ENCODE assay signal across 23 cellular contexts in the genomic region with DNA sequence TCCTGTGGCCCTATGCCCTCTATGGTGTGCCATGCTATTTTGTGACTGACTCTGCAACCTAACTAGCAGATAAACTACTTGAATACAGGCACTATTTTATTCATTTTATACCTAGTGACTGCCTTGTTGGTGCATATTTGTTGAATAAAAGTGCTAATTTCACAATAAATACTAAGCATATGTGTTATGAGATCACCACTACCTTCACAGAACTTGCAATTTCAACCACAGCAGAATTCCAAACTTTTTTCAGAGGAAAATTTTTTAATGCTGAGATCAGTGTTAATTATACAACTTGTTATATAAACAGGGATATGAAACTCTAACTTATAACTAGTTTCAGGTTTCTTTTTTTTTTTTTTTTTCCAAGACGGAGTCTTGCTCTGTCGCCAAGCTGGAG.
A peak's percentile ranks its signal among the peaks of the same experiment; 100 is the strongest.
DNase-seq lines count a peak whose midpoint lies in the region; ATAC-seq and TF ChIP-seq lines count a peak whose summit lies in the region.
"Had no signal": no experiment of that assay in that cellular context is flagged by ENCODE, and none has a peak within 500 bp of the region (broad histone marks: within the 10 kb centered on the region; RNA-seq: fewer than 3 reads in every experiment).

No MANE protein-coding gene starts in this region.

- ATAC-seq in psoas muscle: no peak
- ATAC-seq in GM21447 (IDR thresholded peaks at IDR 0.05; ENCODE audit: unreplicated experiment): no peak
- no peak for ATAC-seq in GM21528 (IDR thresholded peaks at IDR 0.05; ENCODE audit: low FRiP score, unreplicated experiment)
- ATAC-seq in GM23338: no peak
- ATAC-seq: naive thymus-derived CD8-positive, alpha-beta T cell had no signal

- no peak overlapping the region for H3K4me2 ChIP-seq in GM23338

- H3K4me1 ChIP-seq in psoas muscle (peaks cover 37% of the 10 kb centered on the region), GM23338 (ENCODE audit: insufficient read depth) (no peaks in the 10 kb centered on the region)
- H3K4me1 ChIP-seq: HAP-1, uterus had no signal

- no peaks in the 10 kb centered on the region for H3K27me3 Mint-ChIP-seq in HFFc6 (ENCODE audit: insufficient read depth)
- no peaks in the 10 kb centered on the region for H3K27me3 Mint-ChIP-seq in GM23338 (ENCODE audit: insufficient read depth, low read depth, poor library complexity)
- H3K27me3 Mint-ChIP-seq: naive thymus-derived CD8-positive, alpha-beta T cell had no signal

- H3K9me3 Mint-ChIP-seq in HFFc6 (no peaks in the 10 kb centered on the region), GM23338 (no peaks in the 10 kb centered on the region)

- H3K27ac ChIP-seq in psoas muscle (peak overlapping the region; percentile 34), GM23338 (ENCODE audit: low read depth) (no peak overlapping the region)
- H3K27ac ChIP-seq: RWPE1, uterus had no signal

- no peak overlapping the region for H2AFZ ChIP-seq in GM23338

- intact Hi-C loops in psoas muscle (cut with DNase I): no loop called here

- 9 to 44% (median 19%) methylated on average over 2 of the region's 2 CpGs for WGBS in psoas muscle, 3 donors

- H3K36me3 Mint-ChIP-seq in HFFc6 (ENCODE audit: low read depth): peaks cover 83% of the 10 kb centered on the region
- H3K36me3 Mint-ChIP-seq in GM23338 (ENCODE audit: low read depth): peaks cover 7% of the 10 kb centered on the region; the same call in 1 of the 3 replicates

- peak; percentile 52 for DNase-seq in AG20443 (ENCODE audit: low spot score)
- DNase-seq in HFFc6: no peak
- DNase-seq in choroid plexus epithelial cell (ENCODE audit: low read depth): peak; percentile 62
- DNase-seq in psoas muscle: no peak
- no peak for DNase-seq in SHP77 (lab: John Stamatoyannopoulos, UW)
- no peak for DNase-seq in GM23338 (ENCODE audit: low spot score)
- DNase-seq: ACHN; activated CD4-positive, alpha-beta T cell treated with anti-CD3 and anti-CD28 coated beads for 4 hours; activated gamma-delta T cell; amygdala; cerebellar nuclear complex; endodermal cell; foreskin fibroblast; naive thymus-derived CD8-positive, alpha-beta T cell; NCI-H1105; NCI-H2081 treated with DMSO at 0.1 percent for 48 hours; NCI-H510A treated with DMSO at 0.1 percent for 48 hours; stimulated activated CD4-positive, alpha-beta T cell treated with anti-CD3 and anti-CD28 coated beads, Interleukin-4, amount 100 ng/mL, for 24 hours; uterus had no signal

- no peaks in the 10 kb centered on the region for H4K20me1 ChIP-seq in GM23338 (replicated peaks; ENCODE audit: insufficient read depth)

- H3K9me2 ChIP-seq in GM23338 (ENCODE audit: insufficient read depth): no peaks in the 10 kb centered on the region; the same call in none of the 2 replicates

- TF ChIP-seq CTCF in HFFc6 (IDR thresholded peaks at IDR 0.05) (no peak), choroid plexus epithelial cell (conservative IDR thresholded peaks at IDR 0.05; ENCODE audit: low read depth, low read length) (no peak), psoas muscle (IDR thresholded peaks at IDR 0.05) (no peak), GM23338 (conservative IDR thresholded peaks at IDR 0.05; ENCODE audit: low read depth in 2 of 2) (no peak)

- H3K27ac Mint-ChIP-seq in HFFc6 (peak overlapping the region; percentile 54; the same call in 1 of the 2 replicates), GM23338 (no peak overlapping the region)
- H3K27ac Mint-ChIP-seq: endodermal cell had no signal

- no peaks in the 10 kb centered on the region for H3F3A ChIP-seq in GM23338 (replicated peaks; ENCODE audit: low read depth)

- no peaks in the 10 kb centered on the region for H3K79me2 ChIP-seq in GM23338 (replicated peaks; ENCODE audit: insufficient read depth)

- H3K36me3 ChIP-seq in psoas muscle (ENCODE audit: insufficient read depth in 1 of 2, low read depth in 1 of 2): peaks cover 8 to 68% of the 10 kb centered on the region in 2 donors
- no peaks in the 10 kb centered on the region for H3K36me3 ChIP-seq in GM23338 (ENCODE audit: insufficient read depth)
- H3K36me3 ChIP-seq: HAP-1, uterus had no signal

- H3K4me3 ChIP-seq in choroid plexus epithelial cell (ENCODE audit: low read depth, low read length) (no peak overlapping the region), psoas muscle (no peak overlapping the region), GM23338 (no peak overlapping the region)
- H3K4me3 ChIP-seq: HAP-1, uterus had no signal

- no peaks in the 10 kb centered on the region for H3K27me3 ChIP-seq in psoas muscle (ENCODE audit: insufficient read depth in 3 of 3, low read length in 2 of 3)
- H3K27me3 ChIP-seq in GM23338 (ENCODE audit: insufficient read depth): no peaks in the 10 kb centered on the region
- H3K27me3 ChIP-seq: uterus had no signal

- peaks cover 89% of the 10 kb centered on the region for H3K4me1 Mint-ChIP-seq in HFFc6 (ENCODE audit: low read depth)
- no peaks in the 10 kb centered on the region for H3K4me1 Mint-ChIP-seq in GM23338
- H3K4me1 Mint-ChIP-seq: endodermal cell had no signal

- no peaks in the 10 kb centered on the region for H3K9me3 ChIP-seq in psoas muscle
- H3K9me3 ChIP-seq: HAP-1, uterus had no signal

- H3K4me3 Mint-ChIP-seq in HFFc6 (no peak overlapping the region), GM23338 (no peak overlapping the region)
- H3K4me3 Mint-ChIP-seq: endodermal cell; naive thymus-derived CD8-positive, alpha-beta T cell had no signal

TF ChIP-seq in GM23338, 12 proteins besides CTCF, POLR2A, EP300 and RAD21:
- TF ChIP-seq EZH2 (IDR thresholded peaks at IDR 0.05; ENCODE audit: low read depth, unreplicated experiment) (no peak), CREB1 (CRISPR knock-in tag; IDR thresholded peaks at IDR 0.05; ENCODE audit: low read depth) (no peak)
- TF ChIP-seq, protein P1, sequence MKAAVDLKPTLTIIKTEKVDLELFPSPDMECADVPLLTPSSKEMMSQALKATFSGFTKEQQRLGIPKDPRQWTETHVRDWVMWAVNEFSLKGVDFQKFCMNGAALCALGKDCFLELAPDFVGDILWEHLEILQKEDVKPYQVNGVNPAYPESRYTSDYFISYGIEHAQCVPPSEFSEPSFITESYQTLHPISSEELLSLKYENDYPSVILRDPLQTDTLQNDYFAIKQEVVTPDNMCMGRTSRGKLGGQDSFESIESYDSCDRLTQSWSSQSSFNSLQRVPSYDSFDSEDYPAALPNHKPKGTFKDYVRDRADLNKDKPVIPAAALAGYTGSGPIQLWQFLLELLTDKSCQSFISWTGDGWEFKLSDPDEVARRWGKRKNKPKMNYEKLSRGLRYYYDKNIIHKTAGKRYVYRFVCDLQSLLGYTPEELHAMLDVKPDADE (IDR thresholded peaks at IDR 0.05): no peak
TF ChIP-seq in GM23338: peak in this region for 0.

Comparison
In these comparisons a context has a peak if more than half of its experiments do, and no peak if none do; other contexts are left out.
1. DNase-seq: peak in AG20443 (single experiment) and choroid plexus epithelial cell (single experiment); none in HFFc6 (single experiment), psoas muscle (0 of 2), SHP77 (0 of 2) and GM23338 (single experiment).